8 cellular contexts compared by ENCODE assay signal in genomic region chr19:38388310-38389100, GRCh38. TPM values are rescaled to one million over a fixed set of nuclear protein-coding genes. Genes with fewer than 3 reads are reported as not detected.
DNase-seq lines count a peak whose midpoint lies in the region; ATAC-seq and TF ChIP-seq lines count a peak whose summit lies in the region.

SPRED3 (plus strand) TSS chr19:38388697; CDS start chr19:38390303, 1,606 bp downstream.

- H2AFZ ChIP-seq in hepatocyte, result peak within 1 kb of the TSS; percentile 70

- no peaks in the 10 kb centered on the region for H4K20me1 ChIP-seq in hepatocyte (ENCODE audit: insufficient read depth, poor library complexity, severe bottlenecking)

- TF ChIP-seq CTCF in hepatocyte (IDR thresholded peaks at IDR 0.05; ENCODE audit: poor library complexity), result no peak
- no peak for TF ChIP-seq CTCF in gastrocnemius medialis (IDR thresholded peaks at IDR 0.05 in 4 of 5, conservative IDR thresholded peaks at IDR 0.05 in 1 of 5)

- ATAC-seq in gastrocnemius medialis, result peak in 1 of 2 donors; percentile 4
- ATAC-seq in HG02798 (IDR thresholded peaks at IDR 0.05; ENCODE audit: poor library complexity, unreplicated experiment), result no peak

- H3K4me1 ChIP-seq in hepatocyte (ENCODE audit: insufficient read depth) (peaks cover 12% of the 10 kb centered on the region), gastrocnemius medialis (peaks cover 6 to 22% of the 10 kb centered on the region in 2 donors)

- H3K36me3 ChIP-seq in hepatocyte (replicated peaks; ENCODE audit: insufficient read depth, low read depth) (no peaks in the 10 kb centered on the region), gastrocnemius medialis (peaks cover 2 to 18% of the 10 kb centered on the region in 2 donors)

- H3K9me2 ChIP-seq in hepatocyte (replicated peaks; ENCODE audit: insufficient read depth), result no peaks in the 10 kb centered on the region

- no peaks in the 10 kb centered on the region for H3K79me2 ChIP-seq in hepatocyte

- no peak for TF ChIP-seq POLR2A in gastrocnemius medialis (IDR thresholded peaks at IDR 0.05)

- WGBS in hepatocyte (ENCODE audit: low lambda C conversion rate, missing lambda C conversion rate), result 2% methylated on average over 13 of the region's 46 CpGs

- H3K27ac ChIP-seq in angular gyrus (ENCODE audit: low read depth, low read length) (peak within 1 kb of the TSS; percentile 55), hepatocyte (peak within 1 kb of the TSS; percentile 84), gastrocnemius medialis (peak within 1 kb of the TSS; percentile 43 to 78 (median 71))

- DNase-seq in NCI-H1436 (lab: John Stamatoyannopoulos, UW) (peak; percentile 75), NCI-H1436 treated with DMSO at 0.1 percent for 48 hours (lab: John Stamatoyannopoulos, UW) (no peak), NCI-H1694 (lab: John Stamatoyannopoulos, UW) (peak; percentile 53), hepatocyte (ENCODE audit: low spot score) (peak; percentile 77), gastrocnemius medialis (no peak), GF-D8 (lab: John Stamatoyannopoulos, UW) (no peak)

- intact Hi-C loops in gastrocnemius medialis (cut with DNase I; ENCODE audit: low total_unique reads), result loop anchor here (10.0 kb wide), 1 partner anchor 326 kb away; no protein-coding TSS in a partner anchor

- H3K4me3 ChIP-seq in hepatocyte (peak within 1 kb of the TSS; percentile 77), gastrocnemius medialis (peak within 1 kb of the TSS; percentile 33 to 63 (median 55))

- no peaks in the 10 kb centered on the region for H3K27me3 ChIP-seq in hepatocyte
- peaks cover 0 to 12% (median 5%) of the 10 kb centered on the region in 3 donors for H3K27me3 ChIP-seq in gastrocnemius medialis

- in situ Hi-C loops in gastrocnemius medialis (cut with MboI; ENCODE audit: low sequenced_read_pairs in 4 of 4), result loop anchor here in 1 of 4 donors (25.0 kb wide), 1 partner anchor 449 kb away; the partner anchor contains the start of genes ECH1 and HNRNPL

- H3K9me3 ChIP-seq in hepatocyte (ENCODE audit: low read depth) (no peaks in the 10 kb centered on the region), gastrocnemius medialis (no peaks in the 10 kb centered on the region)

- H3K4me2 ChIP-seq in hepatocyte, result peak within 1 kb of the TSS; percentile 94

RNA-seq across cellular contexts. Expression of gene SPRED3, which starts in this region (rescaled TPM):
- total RNA-seq in hepatocyte (0.68 and 4.0 TPM in 2 replicates), gastrocnemius medialis (1 to 10 TPM in 1 of 4 donors, under 1 TPM in 3; 0.05 to 2.6 (median 0.15) TPM)
- polyA plus RNA-seq in hepatocyte, result 2.3 and 3.9 TPM in 2 replicates

Comparison
In these comparisons a context has a peak if more than half of its experiments do, and no peak if none do; other contexts are left out.
1. DNase-seq: peak in NCI-H1436 (single experiment), NCI-H1694 (single experiment) and hepatocyte (single experiment); none in NCI-H1436 treated with DMSO at 0.1 percent for 48 hours (single experiment), gastrocnemius medialis (0 of 2) and GF-D8 (single experiment).
2. Peak in every context shown above with its lines, with median percentiles within 50 percentile points of each other: H3K27ac ChIP-seq.